In genomic region chr1:182603646-182604127, GRCh38 we compare ENCODE assay signal across 8 cellular contexts. TPM values are rescaled to one million over a fixed set of nuclear protein-coding genes. Genes with fewer than 3 reads are reported as not detected.
DNase-seq lines count a peak whose midpoint lies in the region; ATAC-seq, FAIRE-seq and TF ChIP-seq lines count a peak whose summit lies in the region.

No MANE protein-coding gene starts in this region.

- no peak overlapping the region for H2AK5ac ChIP-seq in trophoblast cell (ENCODE audit: low read length)

- ATAC-seq in HepG2 (no peak), HG02884 (IDR thresholded peaks at IDR 0.05; ENCODE audit: unreplicated experiment) (no peak)
- peak; percentile 4 for ATAC-seq in effector memory CD8-positive, alpha-beta T cell (replicated peaks)

- BruUV-seq in HepG2 (replicated peaks; lab: Mats Ljungman, UMichigan) = no TSS peak

- no peak for DNase-seq in HepG2 (ENCODE audit: low spot score)
- no peak for DNase-seq in LNCaP clone FGC (ENCODE audit: low read depth)
- no peak for DNase-seq in effector memory CD8-positive, alpha-beta T cell
- peak; percentile 40 to 63 for DNase-seq in trophoblast cell
- no peak for DNase-seq in pons (ENCODE audit: low spot score)
- no peak for DNase-seq in COLO829 (ENCODE audit: low spot score)

- H3K4me1 ChIP-seq in liver (ENCODE audit: control insufficient read depth in 4 of 4, insufficient read depth in 4 of 4, low read length in 3 of 4) (peaks cover 9 to 29% (median 15%) of the 10 kb centered on the region in 4 donors), HepG2 (ENCODE audit: insufficient read depth, low read length) (no peaks in the 10 kb centered on the region), trophoblast cell (ENCODE audit: control insufficient read depth in 1 of 2, insufficient read depth in 2 of 2, low read length in 2 of 2) (peaks cover 25 to 26% of the 10 kb centered on the region in 2 experiments)

- no peak overlapping the region for H3K27ac Mint-ChIP-seq in effector memory CD8-positive, alpha-beta T cell

- H3K36me3 ChIP-seq in liver (ENCODE audit: control insufficient read depth in 4 of 4, insufficient read depth in 3 of 4, low read depth in 1 of 4, low read length in 3 of 4) (peaks cover 0 to 2% (median 0%) of the 10 kb centered on the region in 4 donors), HepG2 (replicated peaks in 1 of 2; ENCODE audit: control insufficient read depth in 1 of 2, insufficient read depth in 2 of 2, low read length in 2 of 2) (no peaks in the 10 kb centered on the region), trophoblast cell (ENCODE audit: control insufficient read depth in 1 of 2, insufficient read depth in 2 of 2, low read length in 2 of 2) (peaks cover 27 to 33% of the 10 kb centered on the region in 2 experiments)

- H3K9ac ChIP-seq in liver (ENCODE audit: low read depth in 1 of 2, low read length in 2 of 2) (peak overlapping the region; percentile 21 to 23), HepG2 (ENCODE audit: insufficient read depth, low read depth, low read length) (no peak overlapping the region), trophoblast cell (ENCODE audit: low read length) (no peak overlapping the region)

- peaks cover 23% of the 10 kb centered on the region in 2 donors for H3K27me3 Mint-ChIP-seq in effector memory CD8-positive, alpha-beta T cell

- peaks cover 10% of the 10 kb centered on the region for H3K36me3 Mint-ChIP-seq in effector memory CD8-positive, alpha-beta T cell (ENCODE audit: insufficient read depth)

- no peak overlapping the region for H2AFZ ChIP-seq in HepG2 (ENCODE audit: low read length)
- no peak overlapping the region for H2AFZ ChIP-seq in trophoblast cell (ENCODE audit: insufficient read depth, low read length, poor library complexity)

- H3K4ac ChIP-seq in trophoblast cell (ENCODE audit: low read depth, low read length) = peak overlapping the region; percentile 78

- CTCF ChIA-PET in HepG2 (lab: Yijun Ruan, JAX; ENCODE audit: low intra/inter-chr PET ratio, low total read pairs) = no interaction called here

- intact Hi-C loops in HepG2 (cut with micrococcal nuclease; ENCODE audit: unreplicated experiment) = no loop called here

- peak overlapping the region; percentile 52 for H3K14ac ChIP-seq in trophoblast cell (ENCODE audit: low read length)

- H3K4me3 Mint-ChIP-seq in effector memory CD8-positive, alpha-beta T cell = peak overlapping the region; percentile 77 to 80

- peak overlapping the region; percentile 71 to 80 for H3K27ac ChIP-seq in liver (ENCODE audit: low read depth in 1 of 2, low read length in 2 of 2)
- H3K27ac ChIP-seq in HepG2 (ENCODE audit: extremely low read length, insufficient read depth, low read length) = no peak overlapping the region
- peak overlapping the region; percentile 22 for H3K27ac ChIP-seq in trophoblast cell (ENCODE audit: low read depth, low read length)

- no peak for TF ChIP-seq RAD21 in liver (IDR thresholded peaks at IDR 0.05)
- TF ChIP-seq RAD21 in HepG2 (CRISPR knock-in tag; IDR thresholded peaks at IDR 0.05) = no peak

- H3K9me3 ChIP-seq in liver (ENCODE audit: control insufficient read depth in 4 of 4, low read length in 3 of 4) = no peaks in the 10 kb centered on the region
- no peaks in the 10 kb centered on the region for H3K9me3 ChIP-seq in HepG2 (ENCODE audit: low read length)
- peaks cover 3% of the 10 kb centered on the region for H3K9me3 ChIP-seq in trophoblast cell (ENCODE audit: insufficient read depth, low read depth, low read length)

- no peaks in the 10 kb centered on the region for H4K20me1 ChIP-seq in HepG2 (ENCODE audit: insufficient read depth, low read length)

- peaks cover 21% of the 10 kb centered on the region for H3K79me1 ChIP-seq in trophoblast cell (ENCODE audit: low read length)

- H3K9me3 Mint-ChIP-seq in effector memory CD8-positive, alpha-beta T cell = no peaks in the 10 kb centered on the region

- TF ChIP-seq EP300 in HepG2 (IDR thresholded peaks at IDR 0.05; ENCODE audit: low read depth in 2 of 2, low read length in 2 of 2) (no peak), HepG2 (CRISPR knock-in tag; IDR thresholded peaks at IDR 0.05; ENCODE audit: borderline replicate concordance) (no peak)

- H2BK12ac ChIP-seq in trophoblast cell (ENCODE audit: low read length) = no peak overlapping the region

- TF ChIP-seq CTCF in liver (IDR thresholded peaks at IDR 0.05; ENCODE audit: low read depth, low read length, missing input control) (no peak), HepG2 (CRISPR knock-in tag; IDR thresholded peaks at IDR 0.05) (no peak), LNCaP clone FGC (IDR thresholded peaks at IDR 0.05; ENCODE audit: control insufficient read depth, extremely low read depth, insufficient read depth) (no peak)

- H4K91ac ChIP-seq in trophoblast cell (ENCODE audit: low read depth, low read length) = peak overlapping the region; percentile 26

- in situ Hi-C loops in HepG2 (cut with HindIII; ENCODE audit: extremely low pct_ligation_motif_present, low pct_unique_long_range_greater_than_20kb) = loop anchor here (5.0 kb wide), 1 partner anchor 184 kb away; the partner anchor contains the start of gene NPL

- H3K18ac ChIP-seq in trophoblast cell (ENCODE audit: low read length) = peak overlapping the region; percentile 79

- H3K4me1 Mint-ChIP-seq in effector memory CD8-positive, alpha-beta T cell (ENCODE audit: low read depth in 2 of 2) = peaks cover 13 to 16% of the 10 kb centered on the region in 2 donors

- POLR2A ChIA-PET in HepG2 (lab: Yijun Ruan, JAX) = no interaction called here

- H4K12ac ChIP-seq in trophoblast cell (ENCODE audit: low read depth, low read length) = no peak overlapping the region

- no peak for TF ChIP-seq POLR2A in HepG2 (IDR thresholded peaks at IDR 0.05; ENCODE audit: insufficient read depth in 1 of 2, low read depth in 2 of 2, low read length in 2 of 2)

- H3K4me2 ChIP-seq in HepG2 (ENCODE audit: low read depth, low read length) (no peak overlapping the region), trophoblast cell (ENCODE audit: low read length) (peak overlapping the region; percentile 76)

- 8% methylated on average over 9 of the region's 9 CpGs for WGBS in liver
- WGBS in HepG2 (ENCODE audit: low lambda C conversion rate) = 6% methylated on average over 9 of the region's 9 CpGs
- WGBS in trophoblast cell (ENCODE audit: extremely low coverage, insufficient coverage, insufficient read length) = no CpG with 5 or more reads among the region's 9 CpGs

- H3K23ac ChIP-seq in trophoblast cell (ENCODE audit: low read length) = no peak overlapping the region

- no peaks in the 10 kb centered on the region for H3K79me2 ChIP-seq in HepG2 (ENCODE audit: insufficient read depth, low read length)
- H3K79me2 ChIP-seq in trophoblast cell (ENCODE audit: control insufficient read depth, insufficient read depth, low read length, poor library complexity) = peaks cover 19% of the 10 kb centered on the region

- H3K4me3 ChIP-seq in liver (ENCODE audit: low read depth in 1 of 3, low read length in 3 of 3) (peak overlapping the region; percentile 14 to 68 (median 50)), HepG2 (replicated peaks in 1 of 3; ENCODE audit: insufficient read depth in 1 of 3, low read depth in 2 of 3, low read length in 3 of 3) (no peak overlapping the region), LNCaP clone FGC (ENCODE audit: low read depth, low read length) (peak overlapping the region; percentile 43), trophoblast cell (ENCODE audit: low read depth, low read length) (peak overlapping the region; percentile 82)

- H3K27me3 ChIP-seq in liver (ENCODE audit: control insufficient read depth in 4 of 4, insufficient read depth in 4 of 4, low read length in 3 of 4) = no peaks in the 10 kb centered on the region
- peaks cover 3 to 14% of the 10 kb centered on the region in 2 experiments; a peak in 3 of 5 replicates for H3K27me3 ChIP-seq in HepG2 (ENCODE audit: control insufficient read depth in 1 of 2, insufficient read depth in 2 of 2, low read length in 2 of 2)
- H3K27me3 ChIP-seq in trophoblast cell (ENCODE audit: insufficient read depth, low read length) = no peaks in the 10 kb centered on the region

- no peak for FAIRE-seq in HepG2 (lab: Jason Lieb, UNC)

- H2BK5ac ChIP-seq in trophoblast cell (ENCODE audit: low read depth, low read length, poor library complexity) = peak overlapping the region; percentile 43

- peak overlapping the region; percentile 31 for H4K8ac ChIP-seq in trophoblast cell (ENCODE audit: low read depth, low read length)

- H2BK120ac ChIP-seq in trophoblast cell (ENCODE audit: insufficient read depth, low read length, poor library complexity) = peak overlapping the region; percentile 3

RNA-seq across cellular contexts. Expression of gene RGS16, which starts 0.5 kb away (rescaled TPM):
- 1 to 10 TPM in 1 of 2 donors, under 1 TPM in 1; 0.59 to 2.7 TPM for total RNA-seq in liver
- 1 to 10 TPM in 1 of 2 donors, under 1 TPM in 1; 0.54 to 1.1 TPM for polyA plus RNA-seq in liver
- not detected in 2 replicates for total RNA-seq in HepG2 (2016; rRNA removed; fragmentation: Illumina TruSeq; extraction: Trizol)
- total RNA-seq in HepG2 (2016; cell fraction: cytosol; rRNA removed; fragmentation: Illumina TruSeq; extraction: Trizol; ENCODE audit: low read depth) = not detected in 2 replicates
- total RNA-seq in HepG2 (2016; cell fraction: insoluble cytoplasmic fraction; rRNA removed; fragmentation: Illumina TruSeq; extraction: Trizol) = not detected in 2 replicates
- not detected in 2 replicates for total RNA-seq in HepG2 (2016; cell fraction: membrane; rRNA removed; fragmentation: Illumina TruSeq; extraction: Trizol)
- not detected in 2 replicates for total RNA-seq in HepG2 (2016; cell fraction: nucleus; rRNA removed; fragmentation: Illumina TruSeq; extraction: Trizol)
- not detected in 2 replicates for polyA plus RNA-seq in HepG2 (2011; rRNA removed)
- not detected in 2 replicates for polyA plus RNA-seq in HepG2 (2011; cell fraction: cytosol; rRNA removed)
- polyA plus RNA-seq in HepG2 (2011; cell fraction: nucleus; rRNA removed) = not detected in 2 replicates
- not detected in 2 replicates for polyA plus RNA-seq in HepG2 (2012)
- not detected in 2 replicates for polyA plus RNA-seq in HepG2 (2016; cell fraction: cytosol; fragmentation: Illumina TruSeq; extraction: Trizol; ENCODE audit: low read depth)
- not detected in 2 replicates for polyA plus RNA-seq in HepG2 (2016; cell fraction: insoluble cytoplasmic fraction; fragmentation: Illumina TruSeq; extraction: Trizol; ENCODE audit: low read depth)
- not detected in 2 replicates for polyA plus RNA-seq in HepG2 (2016; cell fraction: membrane; fragmentation: Illumina TruSeq; extraction: Trizol; ENCODE audit: low read depth)
- not detected in 2 replicates for polyA plus RNA-seq in HepG2 (2016; cell fraction: nucleus; fragmentation: Illumina TruSeq; extraction: Trizol; ENCODE audit: insufficient read depth, low read depth)
- 3.1 TPM in 1 of 2 replicates, not detected in the other for polyA minus RNA-seq in HepG2 (2011; rRNA and poly(A)+ RNA removed; ENCODE audit: low replicate concordance)
- not detected in 2 replicates for polyA minus RNA-seq in HepG2 (2011; cell fraction: cytosol; rRNA and poly(A)+ RNA removed)
- polyA minus RNA-seq in HepG2 (2011; cell fraction: nucleus; rRNA and poly(A)+ RNA removed) = not detected in 2 replicates
- 138 and 141 TPM in 2 replicates for polyA plus RNA-seq in trophoblast cell (2013)

RNA-seq across cellular contexts. Expression of gene RNASEL, which starts 14.6 kb away (rescaled TPM):
- total RNA-seq in liver (1 to 10 TPM; 3.3 to 3.9 TPM), HepG2 (2016; rRNA removed; fragmentation: Illumina TruSeq; extraction: Trizol) (0.13 and 0.20 TPM in 2 replicates)
- polyA plus RNA-seq in liver (1 to 10 TPM; 1.3 to 1.4 TPM), HepG2 (2011; rRNA removed) (0.05 and 0.16 TPM in 2 replicates)
- total RNA-seq in HepG2 (2016; cell fraction: cytosol; rRNA removed; fragmentation: Illumina TruSeq; extraction: Trizol; ENCODE audit: low read depth) = not detected in 2 replicates
- total RNA-seq in HepG2 (2016; cell fraction: insoluble cytoplasmic fraction; rRNA removed; fragmentation: Illumina TruSeq; extraction: Trizol) = 0.09 and 0.12 TPM in 2 replicates
- total RNA-seq in HepG2 (2016; cell fraction: membrane; rRNA removed; fragmentation: Illumina TruSeq; extraction: Trizol) = 0.07 TPM in 1 of 2 replicates, not detected in the other
- total RNA-seq in HepG2 (2016; cell fraction: nucleus; rRNA removed; fragmentation: Illumina TruSeq; extraction: Trizol) = 0.09 TPM in 2 replicates
- polyA plus RNA-seq in HepG2 (2011; cell fraction: cytosol; rRNA removed) = 0.01 and 0.09 TPM in 2 replicates
- polyA plus RNA-seq in HepG2 (2011; cell fraction: nucleus; rRNA removed) = 0.06 and 0.29 TPM in 2 replicates
- 0.04 and 0.08 TPM in 2 replicates for polyA plus RNA-seq in HepG2 (2012)
- polyA plus RNA-seq in HepG2 (2016; cell fraction: cytosol; fragmentation: Illumina TruSeq; extraction: Trizol; ENCODE audit: low read depth) = not detected in 2 replicates
- 0.15 TPM in 1 of 2 replicates, not detected in the other for polyA plus RNA-seq in HepG2 (2016; cell fraction: insoluble cytoplasmic fraction; fragmentation: Illumina TruSeq; extraction: Trizol; ENCODE audit: low read depth)
- polyA plus RNA-seq in HepG2 (2016; cell fraction: membrane; fragmentation: Illumina TruSeq; extraction: Trizol; ENCODE audit: low read depth) = not detected in 2 replicates
- 0.15 and 0.18 TPM in 2 replicates for polyA plus RNA-seq in HepG2 (2016; cell fraction: nucleus; fragmentation: Illumina TruSeq; extraction: Trizol; ENCODE audit: insufficient read depth, low read depth)
- polyA minus RNA-seq in HepG2 (2011; rRNA and poly(A)+ RNA removed; ENCODE audit: low replicate concordance) = 0.04 and 1.8 TPM in 2 replicates
- not detected in 2 replicates for polyA minus RNA-seq in HepG2 (2011; cell fraction: cytosol; rRNA and poly(A)+ RNA removed)
- 0.13 and 0.37 TPM in 2 replicates for polyA minus RNA-seq in HepG2 (2011; cell fraction: nucleus; rRNA and poly(A)+ RNA removed)
- 1.2 and 1.4 TPM in 2 replicates for polyA plus RNA-seq in trophoblast cell (2013)

Comparison
In these comparisons a context has a peak if more than half of its experiments do, and no peak if none do; other contexts are left out.
1. H3K4me3 ChIP-seq: peak in liver (3 of 3), LNCaP clone FGC (single experiment) and trophoblast cell (single experiment); none in HepG2 (0 of 3).
2. H3K9ac ChIP-seq: peak in liver (2 of 2); none in HepG2 (single experiment) and trophoblast cell (single experiment).
3. DNase-seq: peak in trophoblast cell (2 of 2); none in HepG2 (single experiment), LNCaP clone FGC (single experiment), effector memory CD8-positive, alpha-beta T cell (0 of 3), pons (single experiment) and COLO829 (single experiment).